8 cellular contexts compared by ENCODE assay signal in genomic region chr18:12420831-12421421, GRCh38. TPM values are rescaled to one million over a fixed set of nuclear protein-coding genes. Genes with fewer than 3 reads are reported as not detected.
DNase-seq lines count a peak whose midpoint lies in the region; ATAC-seq and TF ChIP-seq lines count a peak whose summit lies in the region.

No MANE protein-coding gene starts in this region.

- H4K5ac ChIP-seq in IMR-90 (ENCODE audit: low read depth, low read length): no peak overlapping the region

- no peak overlapping the region for H3K14ac ChIP-seq in IMR-90 (replicated peaks; ENCODE audit: low read depth, low read length)

- peaks cover 3 to 25% of the 10 kb centered on the region in 2 experiments; a peak in 3 of 4 replicates for H3K79me1 ChIP-seq in IMR-90 (ENCODE audit: low read depth in 1 of 2, low read length in 2 of 2)

- CTCF ChIA-PET in IMR-90 (lab: Yijun Ruan, JAX): no interaction called here
- CTCF ChIA-PET in activated CD4-positive, alpha-beta memory T cell treated with anti-CD3 and anti-CD28 coated beads, Interleukin-2, amount 10 ng/mL, durations not matched to agents 7 days and 5 days (lab: Charles Lee): no interaction called here

- TF ChIP-seq CTCF in IMR-90 (conservative IDR thresholded peaks at IDR 0.05; ENCODE audit: low read depth, low read length) (no peak), upper lobe of right lung (IDR thresholded peaks at IDR 0.05) (no peak)

- no peak overlapping the region; a peak in 1 of 4 replicates for H4K8ac ChIP-seq in IMR-90 (ENCODE audit: low read depth in 2 of 2, low read length in 2 of 2)

- H3K4me1 Mint-ChIP-seq in activated CD4-positive, alpha-beta memory T cell treated with anti-CD3 and anti-CD28 coated beads, Interleukin-2, amount 10 ng/mL, durations not matched to agents 7 days and 5 days: peaks cover 12% of the 10 kb centered on the region

- no peaks in the 10 kb centered on the region for H3K9me3 Mint-ChIP-seq in activated CD4-positive, alpha-beta memory T cell treated with anti-CD3 and anti-CD28 coated beads, Interleukin-2, amount 10 ng/mL, durations not matched to agents 7 days and 5 days

- H3K56ac ChIP-seq in IMR-90 (ENCODE audit: extremely low read depth, insufficient read depth, low read length): no peak overlapping the region

- peak overlapping the region; percentile 69 for H3K4me3 Mint-ChIP-seq in activated CD4-positive, alpha-beta memory T cell treated with anti-CD3 and anti-CD28 coated beads, Interleukin-2, amount 10 ng/mL, durations not matched to agents 7 days and 5 days

- H2BK20ac ChIP-seq in IMR-90 (ENCODE audit: low read depth, low read length): no peak overlapping the region

- no peak overlapping the region for H3K4me2 ChIP-seq in IMR-90 (ENCODE audit: low read depth, low read length)

- no peak for TF ChIP-seq RAD21 in IMR-90 (IDR thresholded peaks at IDR 0.05; ENCODE audit: low read length)

- no peak overlapping the region for H3K23ac ChIP-seq in IMR-90 (ENCODE audit: low read depth, low read length)

- WGBS in IMR-90 (ENCODE audit: extremely low coverage in 2 of 2, insufficient read length in 1 of 2), 2 experiments: 48% methylated on average over 14 of the region's 25 CpGs; no CpG with 5 or more reads in 1 of the 2 experiments

- no peak overlapping the region for H2BK120ac ChIP-seq in IMR-90 (ENCODE audit: low read depth, low read length)

- H3K36me3 Mint-ChIP-seq in activated CD4-positive, alpha-beta memory T cell treated with anti-CD3 and anti-CD28 coated beads, Interleukin-2, amount 10 ng/mL, durations not matched to agents 7 days and 5 days (ENCODE audit: low read depth): no peaks in the 10 kb centered on the region

- H3K27ac ChIP-seq in IMR-90 (ENCODE audit: insufficient read depth, low read length): no peak overlapping the region
- H3K27ac ChIP-seq in iPS-18a (ENCODE audit: low read length): no peak overlapping the region
- H3K27ac ChIP-seq in upper lobe of right lung: no peak overlapping the region

- BruUV-seq in IMR-90 (replicated peaks; lab: Mats Ljungman, UMichigan): no TSS peak

- H2BK5ac ChIP-seq in IMR-90 (ENCODE audit: low read depth, low read length, poor library complexity, severe bottlenecking): no peak overlapping the region

- POLR2A ChIA-PET in IMR-90 (lab: Charles Lee; ENCODE audit: unreplicated experiment): no interaction called here
- POLR2A ChIA-PET in activated CD4-positive, alpha-beta memory T cell treated with anti-CD3 and anti-CD28 coated beads, Interleukin-2, amount 10 ng/mL, durations not matched to agents 7 days and 5 days (lab: Charles Lee): interaction anchor here (1.1 to 1.6 kb wide), 2 partner anchors 14 to 44 kb away, joined by 3 to 5 read pairs; partner anchors contain the start of gene AFG3L2

- no peaks in the 10 kb centered on the region for H3K9me3 ChIP-seq in IMR-90 (ENCODE audit: control insufficient read depth, insufficient read depth, low read length)
- no peaks in the 10 kb centered on the region for H3K9me3 ChIP-seq in iPS-18a (ENCODE audit: control insufficient read depth, low read depth, low read length)
- H3K9me3 ChIP-seq in upper lobe of right lung: no peaks in the 10 kb centered on the region

- H3K9me1 ChIP-seq in IMR-90 (ENCODE audit: insufficient read depth, low read length): 0 out of 2 replicates have a peak, but pooled peaks cover 3% of the 10 kb centered on the region

- no peak overlapping the region; the same call in 1 of the 2 replicates for H2AK5ac ChIP-seq in IMR-90 (ENCODE audit: low read depth, low read length)

- dilution Hi-C loops in IMR-90 (cut with HindIII; ENCODE audit: low sequenced_read_pairs, unreplicated experiment): no loop called here

- H2AFZ ChIP-seq in IMR-90 (replicated peaks; ENCODE audit: low read length, poor library complexity): peak overlapping the region; percentile 53

- peak overlapping the region; percentile 6 for H3K27ac Mint-ChIP-seq in activated CD4-positive, alpha-beta memory T cell treated with anti-CD3 and anti-CD28 coated beads, Interleukin-2, amount 10 ng/mL, durations not matched to agents 7 days and 5 days

- ATAC-seq in IMR-90 (ENCODE audit: low read depth) (no peak), upper lobe of right lung (peak; percentile 9), GM21825 (IDR thresholded peaks at IDR 0.05; ENCODE audit: unreplicated experiment) (no peak), GM19035 (IDR thresholded peaks at IDR 0.05; ENCODE audit: unreplicated experiment) (no peak)

- H3K9ac ChIP-seq in IMR-90 (ENCODE audit: low read depth, low read length) (no peak overlapping the region), iPS-18a (ENCODE audit: low read length) (peak overlapping the region; percentile 38)

- no peak for TF ChIP-seq POLR2A in IMR-90 (IDR thresholded peaks at IDR 0.05; ENCODE audit: low read depth, low read length)

- no peak overlapping the region for H2BK15ac ChIP-seq in IMR-90 (ENCODE audit: low read depth, low read length)

- in situ Hi-C loops in IMR-90 (cut with MboI; ENCODE audit: low sequenced_read_pairs): no loop called here

- H3K4me3 ChIP-seq in IMR-90 (ENCODE audit: insufficient read depth, low read depth, low read length): no peak overlapping the region
- H3K4me3 ChIP-seq in iPS-18a (ENCODE audit: low read length): peak overlapping the region; percentile 61
- peak overlapping the region; percentile 58 for H3K4me3 ChIP-seq in upper lobe of right lung

- DNase-seq in COLO668 (lab: John Stamatoyannopoulos, UW; ENCODE audit: unreplicated experiment): peak; percentile 46
- DNase-seq in IMR-90: no peak
- no peak for DNase-seq in activated CD4-positive, alpha-beta memory T cell treated with anti-CD3 and anti-CD28 coated beads, Interleukin-2, amount 10 ng/mL, durations not matched to agents 7 days and 5 days
- no peak for DNase-seq in upper lobe of right lung
- no peak for DNase-seq in NCI-H2107 treated with DMSO at 0.1 percent for 48 hours (lab: John Stamatoyannopoulos, UW; ENCODE audit: unreplicated experiment)

- intact Hi-C loops in IMR-90 (cut with micrococcal nuclease): no loop called here
- intact Hi-C loops in upper lobe of right lung (cut with DNase I): no loop called here

- H3K36me3 ChIP-seq in IMR-90 (ENCODE audit: control insufficient read depth, insufficient read depth, low read length) (peaks cover 6% of the 10 kb centered on the region), iPS-18a (ENCODE audit: control insufficient read depth, low read depth, low read length) (no peaks in the 10 kb centered on the region), upper lobe of right lung (no peaks in the 10 kb centered on the region)

- no peaks in the 10 kb centered on the region for H3K27me3 Mint-ChIP-seq in activated CD4-positive, alpha-beta memory T cell treated with anti-CD3 and anti-CD28 coated beads, Interleukin-2, amount 10 ng/mL, durations not matched to agents 7 days and 5 days

- H3K4me1 ChIP-seq in IMR-90 (ENCODE audit: control insufficient read depth, insufficient read depth, low read length) (peaks cover 4% of the 10 kb centered on the region; the same call in 1 of the 2 replicates), iPS-18a (ENCODE audit: control insufficient read depth, low read depth, low read length) (peaks cover 9% of the 10 kb centered on the region), upper lobe of right lung (no peaks in the 10 kb centered on the region)

- H3K27me3 ChIP-seq in IMR-90 (ENCODE audit: control insufficient read depth, insufficient read depth, low read length) (no peaks in the 10 kb centered on the region), iPS-18a (ENCODE audit: control insufficient read depth, insufficient read depth, low read length) (no peaks in the 10 kb centered on the region), upper lobe of right lung (no peaks in the 10 kb centered on the region)

- no peaks in the 10 kb centered on the region for H4K20me1 ChIP-seq in IMR-90 (ENCODE audit: insufficient read depth, low read length)

- no peak overlapping the region for H2AK9ac ChIP-seq in IMR-90 (replicated peaks; ENCODE audit: low read depth, low read length, poor library complexity)

- no peak overlapping the region for H3K4ac ChIP-seq in IMR-90 (ENCODE audit: low read depth, low read length)

- no peak overlapping the region for H3K18ac ChIP-seq in IMR-90 (ENCODE audit: low read depth, low read length)

- H4K91ac ChIP-seq in IMR-90 (ENCODE audit: insufficient read depth, low read depth, low read length): no peak overlapping the region

TF ChIP-seq in IMR-90, 13 proteins besides CTCF, POLR2A, EP300 and RAD21:
- TF ChIP-seq ELK1 (IDR thresholded peaks at IDR 0.05; ENCODE audit: borderline replicate concordance, low read depth, low read length): no peak
- TF ChIP-seq MAFK (IDR thresholded peaks at IDR 0.05; ENCODE audit: low read depth, low read length): no peak

RNA-seq across cellular contexts. Expression of gene PRELID3A, which starts 13.2 kb away (rescaled TPM):
- 1.8 and 2.2 TPM in 2 replicates for total RNA-seq in IMR-90 (2012; rRNA removed)
- 10.1 and 11.1 TPM in 2 replicates for polyA plus RNA-seq in IMR-90 (2012; rRNA removed)
- 3.7 and 4.4 TPM in 2 replicates for polyA plus RNA-seq in IMR-90 (2012; cell fraction: cytosol; rRNA removed)
- polyA plus RNA-seq in IMR-90 (2012; cell fraction: nucleus; rRNA removed; ENCODE audit: low replicate concordance): 42.2 and 105 TPM in 2 replicates
- total RNA-seq in activated CD4-positive, alpha-beta memory T cell treated with anti-CD3 and anti-CD28 coated beads, Interleukin-2, amount 10 ng/mL, durations not matched to agents 7 days and 5 days: 1 to 10 TPM; 2.2 to 2.3 TPM
- total RNA-seq in upper lobe of right lung: 4.1 TPM

RNA-seq across cellular contexts. Expression of gene AFG3L2, which starts 43.9 kb away (rescaled TPM):
- total RNA-seq in IMR-90 (2012; rRNA removed): 37.6 and 65.5 TPM in 2 replicates
- polyA plus RNA-seq in IMR-90 (2012; rRNA removed): 24.8 and 26.9 TPM in 2 replicates
- 8.9 and 15.8 TPM in 2 replicates for polyA plus RNA-seq in IMR-90 (2012; cell fraction: cytosol; rRNA removed)
- 8.0 and 24.0 TPM in 2 replicates for polyA plus RNA-seq in IMR-90 (2012; cell fraction: nucleus; rRNA removed; ENCODE audit: low replicate concordance)
- 10 to 100 TPM; 31.9 to 32.8 TPM for total RNA-seq in activated CD4-positive, alpha-beta memory T cell treated with anti-CD3 and anti-CD28 coated beads, Interleukin-2, amount 10 ng/mL, durations not matched to agents 7 days and 5 days
- total RNA-seq in upper lobe of right lung: 35.4 TPM
